In the genomic region with DNA sequence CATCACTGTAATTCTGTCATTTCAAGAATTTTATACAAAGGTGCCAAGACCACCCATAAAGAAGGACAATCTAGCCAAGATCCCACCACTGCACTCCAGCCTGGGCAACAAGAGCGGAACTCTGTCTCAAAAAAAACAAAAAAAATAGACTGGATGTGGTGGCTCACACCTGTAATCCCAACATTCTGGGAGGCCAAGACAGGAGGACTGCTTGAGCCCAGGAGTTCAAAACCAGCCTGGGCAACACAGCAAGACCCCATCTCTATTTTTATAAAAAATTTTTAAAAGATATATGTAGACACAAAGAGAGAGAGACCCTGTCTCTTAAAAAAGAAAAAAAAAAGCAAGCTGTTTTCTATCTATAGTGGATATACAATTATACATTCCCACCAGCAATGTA, we compare ENCODE assay signal across 1 cellular context.
TF ChIP-seq lines count a peak whose summit lies in the region.

No MANE protein-coding gene starts in this region.

TF ChIP-seq in SK-N-SH treated with all-trans-retinoic acid at 6 μM for 48 hours, 23 proteins besides CTCF, POLR2A, EP300 and RAD21 (continued from another document):
- TF ChIP-seq, protein P1, sequence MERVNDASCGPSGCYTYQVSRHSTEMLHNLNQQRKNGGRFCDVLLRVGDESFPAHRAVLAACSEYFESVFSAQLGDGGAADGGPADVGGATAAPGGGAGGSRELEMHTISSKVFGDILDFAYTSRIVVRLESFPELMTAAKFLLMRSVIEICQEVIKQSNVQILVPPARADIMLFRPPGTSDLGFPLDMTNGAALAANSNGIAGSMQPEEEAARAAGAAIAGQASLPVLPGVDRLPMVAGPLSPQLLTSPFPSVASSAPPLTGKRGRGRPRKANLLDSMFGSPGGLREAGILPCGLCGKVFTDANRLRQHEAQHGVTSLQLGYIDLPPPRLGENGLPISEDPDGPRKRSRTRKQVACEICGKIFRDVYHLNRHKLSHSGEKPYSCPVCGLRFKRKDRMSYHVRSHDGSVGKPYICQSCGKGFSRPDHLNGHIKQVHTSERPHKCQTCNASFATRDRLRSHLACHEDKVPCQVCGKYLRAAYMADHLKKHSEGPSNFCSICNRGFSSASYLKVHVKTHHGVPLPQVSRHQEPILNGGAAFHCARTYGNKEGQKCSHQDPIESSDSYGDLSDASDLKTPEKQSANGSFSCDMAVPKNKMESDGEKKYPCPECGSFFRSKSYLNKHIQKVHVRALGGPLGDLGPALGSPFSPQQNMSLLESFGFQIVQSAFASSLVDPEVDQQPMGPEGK (CRISPR knock-in tag; IDR thresholded peaks at IDR 0.05; ENCODE audit: borderline replicate concordance): no peak
- TF ChIP-seq TOX (CRISPR knock-in tag; IDR thresholded peaks at IDR 0.05; ENCODE audit: borderline replicate concordance) (no peak), SNAI2 (CRISPR knock-in tag; IDR thresholded peaks at IDR 0.05) (no peak), ARNTL (CRISPR knock-in tag; IDR thresholded peaks at IDR 0.05; ENCODE audit: borderline replicate concordance, low read depth) (no peak), CSDC2 (CRISPR knock-in tag; IDR thresholded peaks at IDR 0.05) (no peak), ESRRG (CRISPR knock-in tag; IDR thresholded peaks at IDR 0.05) (no peak), OSR1 (CRISPR knock-in tag; IDR thresholded peaks at IDR 0.05) (no peak), BACH2 (CRISPR knock-in tag; IDR thresholded peaks at IDR 0.05; ENCODE audit: borderline replicate concordance) (no peak)
